ENCODE assay signal across 1 cellular context in genomic region chr16:30922420-30922959, GRCh38.
TF ChIP-seq lines count a peak whose summit lies in the region.

No MANE protein-coding gene starts in this region.

TF ChIP-seq in A549, 52 proteins besides CTCF, POLR2A, EP300 and RAD21 (continued from another document):
- no peak for TF ChIP-seq USF2 (IDR thresholded peaks at IDR 0.05)
